1 cellular context compared by ENCODE assay signal in the genomic region with DNA sequence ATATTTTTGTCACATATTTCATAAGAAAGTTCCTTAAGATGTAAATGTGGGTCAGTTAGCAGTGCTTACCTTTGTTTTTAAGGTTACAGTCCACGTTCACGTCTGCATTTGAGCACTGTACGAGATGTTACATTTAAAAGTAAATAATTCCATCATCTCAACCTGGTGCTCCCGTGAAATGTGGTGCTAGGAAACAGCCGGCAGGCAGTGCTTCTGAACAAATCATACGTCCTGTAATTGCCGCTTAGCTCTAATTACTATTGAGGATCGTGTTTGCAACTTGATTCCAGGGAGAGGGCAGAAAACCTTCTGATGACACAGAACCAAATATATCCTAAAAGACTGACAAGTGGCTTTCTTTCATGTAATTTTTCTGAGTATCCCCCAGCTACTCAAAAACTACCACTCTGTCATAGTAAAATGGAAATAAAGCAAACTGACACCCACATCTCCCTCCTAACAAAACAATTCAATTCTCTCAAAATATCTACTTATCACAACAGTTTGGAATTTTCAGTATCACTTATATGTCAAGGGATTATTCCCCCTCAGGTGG.
TF ChIP-seq lines count a peak whose summit lies in the region.

No MANE protein-coding gene starts in this region.

TF ChIP-seq in IMR-90, 13 proteins besides CTCF, POLR2A, EP300 and RAD21:
- no peak for TF ChIP-seq FOS (IDR thresholded peaks at IDR 0.05; ENCODE audit: low read depth, low read length)
- no peak for TF ChIP-seq CEBPB (IDR thresholded peaks at IDR 0.05; ENCODE audit: low read depth, low read length)
- no peak for TF ChIP-seq RFX5 (IDR thresholded peaks at IDR 0.05; ENCODE audit: low read depth, low read length)
- no peak for TF ChIP-seq MAZ (IDR thresholded peaks at IDR 0.05; ENCODE audit: borderline replicate concordance, low read depth, low read length)
- TF ChIP-seq CHD1 (IDR thresholded peaks at IDR 0.05; ENCODE audit: low read depth, low read length): no peak
- no peak for TF ChIP-seq MXI1 (IDR thresholded peaks at IDR 0.05; ENCODE audit: borderline replicate concordance, low read depth, low read length)
- no peak for TF ChIP-seq SMC3 (IDR thresholded peaks at IDR 0.05; ENCODE audit: low read depth, low read length)
- TF ChIP-seq USF2 (IDR thresholded peaks at IDR 0.05; ENCODE audit: low read depth, low read length): no peak
- TF ChIP-seq MAFK (IDR thresholded peaks at IDR 0.05; ENCODE audit: low read depth, low read length): no peak
